10 cellular contexts compared by ENCODE assay signal in the genomic region with DNA sequence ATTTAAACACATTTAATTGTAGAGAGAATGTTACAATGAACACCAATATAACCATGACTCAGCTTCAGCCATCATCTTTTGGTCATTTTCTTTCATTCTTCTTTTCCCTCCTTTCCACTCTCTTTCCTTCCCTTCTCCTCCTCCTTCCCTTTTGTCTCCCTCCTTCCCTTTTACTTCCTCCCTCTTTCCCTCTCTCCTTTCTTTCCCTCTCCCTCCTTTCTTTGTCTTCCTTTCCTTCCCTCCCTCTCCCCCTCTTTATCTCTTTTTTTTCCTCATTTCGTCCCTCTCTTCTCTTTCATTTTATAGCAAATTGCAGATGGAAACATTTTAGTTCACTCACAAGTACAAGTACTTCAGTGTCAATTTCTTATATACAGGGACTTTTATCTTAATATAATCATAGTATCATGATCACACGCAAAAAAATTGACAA. TPM values are rescaled to one million over a fixed set of nuclear protein-coding genes. Genes with fewer than 3 reads are reported as not detected.
DNase-seq lines count a peak whose midpoint lies in the region; ATAC-seq, FAIRE-seq and TF ChIP-seq lines count a peak whose summit lies in the region.
"Had no signal": no experiment of that assay in that cellular context is flagged by ENCODE, and none has a peak within 500 bp of the region (broad histone marks: within the 10 kb centered on the region; RNA-seq: fewer than 3 reads in every experiment).

No MANE protein-coding gene starts in this region.

- H3K4me3 ChIP-seq in left ventricle myocardium inferior (peak overlapping the region; percentile 12), right atrium auricular region (no peak overlapping the region), uterus (no peak overlapping the region)

- H3K9me3 Mint-ChIP-seq in activated T-helper 17 cell treated with anti-CD3 and anti-CD28 coated beads, Interleukin-2, amount 50 U/mL, for 72 hours: no peaks in the 10 kb centered on the region
- H3K9me3 Mint-ChIP-seq in memory B cell: no peaks in the 10 kb centered on the region

- H3K36me3 ChIP-seq in left ventricle myocardium inferior: no peaks in the 10 kb centered on the region
- H3K36me3 ChIP-seq in right atrium auricular region: no peaks in the 10 kb centered on the region
- no peaks in the 10 kb centered on the region for H3K36me3 ChIP-seq in uterus

- TF ChIP-seq CTCF in left ventricle myocardium inferior (IDR thresholded peaks at IDR 0.05; ENCODE audit: borderline replicate concordance) (no peak), right atrium auricular region (IDR thresholded peaks at IDR 0.05) (no peak), uterus (IDR thresholded peaks at IDR 0.05) (no peak)

- no peak for FAIRE-seq in GM12892 (lab: Jason Lieb, UNC)

- H3K4me1 Mint-ChIP-seq in activated T-helper 17 cell treated with anti-CD3 and anti-CD28 coated beads, Interleukin-2, amount 50 U/mL, for 72 hours: peaks cover 25% of the 10 kb centered on the region
- peaks cover 20% of the 10 kb centered on the region for H3K4me1 Mint-ChIP-seq in memory B cell

- H3K27ac ChIP-seq in left ventricle myocardium inferior (replicated peaks): peak overlapping the region; percentile 82
- H3K27ac ChIP-seq in right atrium auricular region: peak overlapping the region in 1 of 2 donors; percentile 0
- H3K27ac ChIP-seq in uterus: peak overlapping the region; percentile 84 to 87

- peak overlapping the region; percentile 94 for H3K4me3 Mint-ChIP-seq in activated T-helper 17 cell treated with anti-CD3 and anti-CD28 coated beads, Interleukin-2, amount 50 U/mL, for 72 hours
- peak overlapping the region; percentile 36 for H3K4me3 Mint-ChIP-seq in memory B cell

- H3K36me3 Mint-ChIP-seq in activated T-helper 17 cell treated with anti-CD3 and anti-CD28 coated beads, Interleukin-2, amount 50 U/mL, for 72 hours (ENCODE audit: low read depth): no peaks in the 10 kb centered on the region
- peaks cover 5% of the 10 kb centered on the region for H3K36me3 Mint-ChIP-seq in memory B cell

- H3K27me3 Mint-ChIP-seq in activated T-helper 17 cell treated with anti-CD3 and anti-CD28 coated beads, Interleukin-2, amount 50 U/mL, for 72 hours: peaks cover 13% of the 10 kb centered on the region
- H3K27me3 Mint-ChIP-seq in memory B cell: peaks cover 3% of the 10 kb centered on the region

- peaks cover 59% of the 10 kb centered on the region for H3K4me1 ChIP-seq in left ventricle myocardium inferior
- H3K4me1 ChIP-seq in right atrium auricular region: peaks cover 0 to 31% of the 10 kb centered on the region in 2 donors
- H3K4me1 ChIP-seq in uterus: peaks cover 0 to 5% of the 10 kb centered on the region in 2 donors

- H3K9me3 ChIP-seq in left ventricle myocardium inferior (replicated peaks): no peaks in the 10 kb centered on the region
- no peaks in the 10 kb centered on the region for H3K9me3 ChIP-seq in right atrium auricular region
- no peaks in the 10 kb centered on the region for H3K9me3 ChIP-seq in uterus

- no peak for ATAC-seq in activated T-helper 17 cell treated with anti-CD3 and anti-CD28 coated beads, Interleukin-2, amount 50 U/mL, for 72 hours (replicated peaks)
- ATAC-seq in memory B cell (ENCODE audit: low read depth): no peak
- ATAC-seq: left ventricle myocardium superior had no signal

- H3K27ac Mint-ChIP-seq in activated T-helper 17 cell treated with anti-CD3 and anti-CD28 coated beads, Interleukin-2, amount 50 U/mL, for 72 hours: no peak overlapping the region
- H3K27ac Mint-ChIP-seq in memory B cell: peak overlapping the region; percentile 3

- H3K27me3 ChIP-seq in left ventricle myocardium inferior (ENCODE audit: low read depth): no peaks in the 10 kb centered on the region
- no peaks in the 10 kb centered on the region for H3K27me3 ChIP-seq in right atrium auricular region
- H3K27me3 ChIP-seq in uterus: no peaks in the 10 kb centered on the region

- DNase-seq in left ventricle myocardium inferior: no peak
- DNase-seq in right atrium auricular region (ENCODE audit: low spot score): no peak
- no peak for DNase-seq in memory B cell (ENCODE audit: low spot score in 2 of 2)
- no peak for DNase-seq in uterus
- DNase-seq in GM12892 (ENCODE audit: insufficient read length): no peak
- DNase-seq in NCI-H2171 treated with DMSO at 0.1 percent for 48 hours (lab: John Stamatoyannopoulos, UW): no peak
- no peak for DNase-seq in A172 (ENCODE audit: low spot score)
- DNase-seq: left ventricle myocardium superior, NCI-H1930 had no signal

- intact Hi-C loops in left ventricle myocardium inferior (cut with micrococcal nuclease): loop anchor here (10.0 kb wide), 1 partner anchor 217 kb away; no protein-coding TSS in a partner anchor
- intact Hi-C loops in uterus (cut with DNase I; ENCODE audit: low total_unique reads): loop anchor here (10.0 kb wide), 1 partner anchor 217 kb away; no protein-coding TSS in a partner anchor

- TF ChIP-seq POLR2A in uterus (IDR thresholded peaks at IDR 0.05) (no peak), GM12892 (IDR thresholded peaks at IDR 0.05; ENCODE audit: low read depth, low read length) (no peak)

RNA-seq across cellular contexts. Expression of gene ZKSCAN3, which starts 1.8 kb away (rescaled TPM):
- total RNA-seq in left ventricle myocardium inferior (4.1 TPM), right atrium auricular region (1 to 10 TPM; 2.3 to 3.7 TPM), uterus (10 to 100 TPM in 1 of 4 donors, 1 to 10 TPM in 2, under 1 TPM in 1; 0.29 to 12.3 (median 5.1) TPM)
- total RNA-seq in activated T-helper 17 cell treated with anti-CD3 and anti-CD28 coated beads, Interleukin-2, amount 50 U/mL, for 72 hours: 1 to 10 TPM; 1.5 to 2.6 TPM
- 3.2 TPM for polyA plus RNA-seq in GM12892 (2012; ENCODE audit: missing spikeins)
- 3.7 and 5.0 TPM in 2 replicates for total RNA-seq in A172 (2014; rRNA removed; shearing (Covaris generic))

RNA-seq across cellular contexts. Expression of gene ZSCAN31, which starts 15.6 kb away (rescaled TPM):
- 8.0 TPM for total RNA-seq in left ventricle myocardium inferior
- 10 to 100 TPM in 1 of 2 donors, 1 to 10 TPM in 1; 9.9 to 14.5 TPM for total RNA-seq in right atrium auricular region
- total RNA-seq in activated T-helper 17 cell treated with anti-CD3 and anti-CD28 coated beads, Interleukin-2, amount 50 U/mL, for 72 hours: 1 to 10 TPM in 1 of 2 donors, under 1 TPM in 1; 0.63 to 1.0 TPM
- total RNA-seq in uterus: 10 to 100 TPM in 3 of 4 donors, 1 to 10 TPM in 1; 3.5 to 63.8 (median 31.5) TPM
- 1.6 TPM for polyA plus RNA-seq in GM12892 (2012; ENCODE audit: missing spikeins)
- 17.4 and 24.4 TPM in 2 replicates for total RNA-seq in A172 (2014; rRNA removed; shearing (Covaris generic))

RNA-seq across cellular contexts. Expression of gene ZSCAN12, which starts 48.0 kb away (rescaled TPM):
- total RNA-seq in left ventricle myocardium inferior: 1.8 TPM
- 1 to 10 TPM; 2.1 to 3.4 TPM for total RNA-seq in right atrium auricular region
- 1 to 10 TPM; 2.9 to 4.3 TPM for total RNA-seq in activated T-helper 17 cell treated with anti-CD3 and anti-CD28 coated beads, Interleukin-2, amount 50 U/mL, for 72 hours
- 10 to 100 TPM in 2 of 4 donors, 1 to 10 TPM in 2; 3.8 to 22.2 (median 8.4) TPM for total RNA-seq in uterus
- polyA plus RNA-seq in GM12892 (2012; ENCODE audit: missing spikeins): 5.4 TPM
- 5.3 and 7.3 TPM in 2 replicates for total RNA-seq in A172 (2014; rRNA removed; shearing (Covaris generic))
